In the genomic region with DNA sequence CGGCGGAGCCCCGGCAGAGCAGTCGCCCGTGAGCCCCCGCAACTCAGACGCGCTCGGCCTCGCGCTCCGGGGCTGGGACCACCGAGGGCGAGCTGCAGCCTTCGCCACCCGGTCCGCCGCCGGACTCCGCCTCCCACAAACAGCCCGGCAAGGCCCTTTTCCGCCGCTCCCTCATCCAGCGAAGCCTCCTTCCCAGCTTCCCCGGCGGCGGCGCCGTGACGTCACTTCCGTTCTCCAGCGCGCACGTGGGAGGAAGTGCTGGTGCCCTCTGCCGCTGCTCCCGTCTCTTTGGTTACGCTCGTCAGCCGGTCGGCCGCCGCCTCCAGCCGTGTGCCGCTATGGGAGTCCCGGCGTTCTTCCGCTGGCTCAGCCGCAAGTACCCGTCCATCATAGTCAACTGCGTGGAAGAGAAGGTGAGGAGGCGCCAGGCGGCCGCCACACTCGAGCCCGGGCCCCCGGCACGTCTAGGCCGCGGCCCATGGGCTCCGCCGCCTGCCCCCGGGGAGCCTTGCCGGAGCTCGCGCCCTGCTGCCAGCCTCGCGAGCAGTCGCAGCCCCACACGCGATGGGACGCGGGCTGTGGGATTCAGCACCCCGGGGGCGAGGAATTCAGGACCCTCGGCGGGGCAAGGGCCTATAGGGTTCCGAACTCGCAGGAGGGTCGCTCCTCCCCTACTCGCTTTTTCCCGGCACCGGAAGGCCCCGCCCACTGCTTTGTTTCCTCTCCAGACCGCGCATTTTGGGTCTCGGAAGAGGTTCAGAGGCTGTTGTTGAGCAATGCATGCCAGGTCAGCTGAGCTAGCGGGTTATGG, we compare ENCODE assay signal across 8 cellular contexts. TPM values are rescaled to one million over a fixed set of nuclear protein-coding genes. Genes with fewer than 3 reads are reported as not detected.
DNase-seq lines count a peak whose midpoint lies in the region; ATAC-seq and TF ChIP-seq lines count a peak whose summit lies in the region.

TSS of gene XRN2 (plus strand) at position 271 of the 811 bp plus-strand sequence. CDS start at position 339, 68 bp downstream.

- TF ChIP-seq RAD21 in liver (IDR thresholded peaks at IDR 0.05) = peak; percentile 12 to 47

- peaks cover 5 to 19% (median 12%) of the 10 kb centered on the region in 4 donors for H3K4me1 ChIP-seq in liver (ENCODE audit: control insufficient read depth in 4 of 4, insufficient read depth in 4 of 4, low read length in 3 of 4)

- TF ChIP-seq CTCF in CD14-positive monocyte (IDR thresholded peaks at IDR 0.05) (no peak), liver (IDR thresholded peaks at IDR 0.05; ENCODE audit: low read depth, low read length, missing input control) (no peak)

- intact Hi-C loops in CD14-positive monocyte (cut with micrococcal nuclease) = loop anchor here in 1 of 2 donors (10.0 kb wide), 1 partner anchor 588 kb away; the partner anchor contains the start of gene RALGAPA2

- peaks cover 25% of the 10 kb centered on the region for H3K4me1 Mint-ChIP-seq in CD14-positive monocyte

- no peaks in the 10 kb centered on the region for H3K27me3 ChIP-seq in liver (ENCODE audit: control insufficient read depth in 4 of 4, insufficient read depth in 4 of 4, low read length in 3 of 4)

- no peaks in the 10 kb centered on the region for H3K9me3 ChIP-seq in liver (ENCODE audit: control insufficient read depth in 4 of 4, low read length in 3 of 4)

- peak within 1 kb of the TSS; percentile 93 to 100 for H3K27ac ChIP-seq in liver (ENCODE audit: low read depth in 1 of 2, low read length in 2 of 2)

- H3K9ac ChIP-seq in liver (ENCODE audit: low read depth in 1 of 2, low read length in 2 of 2) = peak within 1 kb of the TSS; percentile 66 to 94

- ATAC-seq in GM19395 (IDR thresholded peaks at IDR 0.05; ENCODE audit: unreplicated experiment) = peak; percentile 94
- ATAC-seq in HG03565 (IDR thresholded peaks at IDR 0.05; ENCODE audit: unreplicated experiment) = peak; percentile 89

- H3K9me3 Mint-ChIP-seq in CD14-positive monocyte = peaks cover 0 to 2% (median 0%) of the 10 kb centered on the region in 7 donors

- peak; percentile 94 for DNase-seq in CD14-positive monocyte (ENCODE audit: low spot score)
- DNase-seq in NCI-H748 treated with DMSO at 0.1 percent for 48 hours (lab: John Stamatoyannopoulos, UW) = peak; percentile 92
- DNase-seq in activated CD4-positive, alpha-beta T cell treated with anti-CD3 and anti-CD28 coated beads, Interleukin-2, amount 50 U/mL, for 4 hours = peak; percentile 92 to 94
- DNase-seq in dermis blood vessel endothelial cell = peak; percentile 98
- DNase-seq in stimulated activated CD4-positive, alpha-beta T cell treated with anti-CD3 and anti-CD28 coated beads, Interleukin-4, amount 100 ng/mL, for 24 hours = peak; percentile 97

- peak within 1 kb of the TSS; percentile 94 to 98 for H3K4me3 Mint-ChIP-seq in CD14-positive monocyte

- H3K27me3 Mint-ChIP-seq in CD14-positive monocyte (ENCODE audit: low read depth in 3 of 3) = peaks cover 4 to 7% (median 4%) of the 10 kb centered on the region in 3 donors

- peak within 1 kb of the TSS; percentile 94 to 99 (median 99) for H3K27ac Mint-ChIP-seq in CD14-positive monocyte

- peak within 1 kb of the TSS; percentile 79 to 97 (median 86) for H3K4me3 ChIP-seq in liver (ENCODE audit: low read depth in 1 of 3, low read length in 3 of 3)

- H3K36me3 Mint-ChIP-seq in CD14-positive monocyte = peaks cover 7 to 9% of the 10 kb centered on the region in 2 donors

- peaks cover 0 to 2% (median 0%) of the 10 kb centered on the region in 4 donors for H3K36me3 ChIP-seq in liver (ENCODE audit: control insufficient read depth in 4 of 4, insufficient read depth in 3 of 4, low read depth in 1 of 4, low read length in 3 of 4)

- under 1% methylated on average over 87 of the region's 87 CpGs for WGBS in liver

TF ChIP-seq in liver, 16 proteins besides CTCF, POLR2A, EP300 and RAD21:
- TF ChIP-seq GABPA (IDR thresholded peaks at IDR 0.05 in 1 of 2, conservative IDR thresholded peaks at IDR 0.05 in 1 of 2) = peak; percentile 78 to 92
- peak; percentile 46 for TF ChIP-seq NR2F2 (IDR thresholded peaks at IDR 0.05)
- TF ChIP-seq, protein P1, sequence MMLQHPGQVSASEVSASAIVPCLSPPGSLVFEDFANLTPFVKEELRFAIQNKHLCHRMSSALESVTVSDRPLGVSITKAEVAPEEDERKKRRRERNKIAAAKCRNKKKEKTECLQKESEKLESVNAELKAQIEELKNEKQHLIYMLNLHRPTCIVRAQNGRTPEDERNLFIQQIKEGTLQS (IDR thresholded peaks at IDR 0.05) = no peak
- peak; percentile 64 to 74 for TF ChIP-seq HNF4A (conservative IDR thresholded peaks at IDR 0.05)
- peak; percentile 85 for TF ChIP-seq MAX (IDR thresholded peaks at IDR 0.05)
- TF ChIP-seq TAF1 (conservative IDR thresholded peaks at IDR 0.05) = no peak
- no peak for TF ChIP-seq REST (IDR thresholded peaks at IDR 0.05)
- peak; percentile 57 for TF ChIP-seq ZBTB33 (IDR thresholded peaks at IDR 0.05)
- TF ChIP-seq HNF4G (IDR thresholded peaks at IDR 0.05) = no peak
- peak; percentile 75 to 79 for TF ChIP-seq RXRA (IDR thresholded peaks at IDR 0.05)
- peak; percentile 84 for TF ChIP-seq YY1 (IDR thresholded peaks at IDR 0.05)
- TF ChIP-seq JUND (IDR thresholded peaks at IDR 0.05) = peak in 1 of 2 donors; percentile 29
- TF ChIP-seq SP1 (IDR thresholded peaks at IDR 0.05) = peak; percentile 61
- no peak for TF ChIP-seq FOXA1 (IDR thresholded peaks at IDR 0.05)
- no peak for TF ChIP-seq FOXA2 (IDR thresholded peaks at IDR 0.05)
- TF ChIP-seq EGR1 (IDR thresholded peaks at IDR 0.05; ENCODE audit: low read depth in 2 of 2) = peak; percentile 37 to 70

RNA-seq across cellular contexts. Expression of gene XRN2, which starts in this region (rescaled TPM):
- polyA plus RNA-seq in CD14-positive monocyte (100 to 1,000 TPM; 101 to 111 TPM), liver (10 to 100 TPM; 20.9 to 23.3 TPM)
- total RNA-seq in dermis blood vessel endothelial cell (97.5 and 121 TPM in 2 replicates), liver (10 to 100 TPM; 27.1 to 40.3 TPM)

Comparison
In these comparisons a context has a peak if more than half of its experiments do, and no peak if none do; other contexts are left out.
1. Peak in every context shown above with its lines: DNase-seq, ATAC-seq, H3K4me3 ChIP-seq and H3K27ac ChIP-seq.
2. RNA of gene XRN2 (polyA plus RNA-seq): 101 to 111 TPM in CD14-positive monocyte; 20.9 to 23.3 TPM in liver; every median in the first group is over 4 times any median in the second.